Comparison of ENCODE assay signal across 1 cellular context in genomic region chr12:64780531-64781373, GRCh38.
TF ChIP-seq lines count a peak whose summit lies in the region.

No MANE protein-coding gene starts in this region.

TF ChIP-seq in HepG2, 621 proteins besides CTCF, POLR2A, EP300 and RAD21 (continued from another document):
- TF ChIP-seq ZUFSP (CRISPR knock-in tag; IDR thresholded peaks at IDR 0.05; ENCODE audit: borderline replicate concordance) (no peak), GFI1 (CRISPR knock-in tag; IDR thresholded peaks at IDR 0.05; ENCODE audit: borderline replicate concordance) (no peak), PBX3 (CRISPR knock-in tag; IDR thresholded peaks at IDR 0.05; ENCODE audit: borderline replicate concordance) (no peak), PAWR (CRISPR knock-in tag; IDR thresholded peaks at IDR 0.05; ENCODE audit: borderline replicate concordance) (no peak), ZSCAN22 (CRISPR knock-in tag; IDR thresholded peaks at IDR 0.05) (no peak), ZNF432 (CRISPR knock-in tag; IDR thresholded peaks at IDR 0.05; ENCODE audit: borderline replicate concordance) (no peak), ZNF563 (CRISPR knock-in tag; IDR thresholded peaks at IDR 0.05) (peak; percentile 75), AFF4 (CRISPR knock-in tag; IDR thresholded peaks at IDR 0.05) (no peak), NR2C2 (CRISPR knock-in tag; IDR thresholded peaks at IDR 0.05; ENCODE audit: borderline replicate concordance) (no peak), NR2F1 (CRISPR knock-in tag; IDR thresholded peaks at IDR 0.05) (no peak)
TF ChIP-seq in HepG2: peak in this region for 30.
